ENCODE assay signal across 8 cellular contexts in the genomic region with DNA sequence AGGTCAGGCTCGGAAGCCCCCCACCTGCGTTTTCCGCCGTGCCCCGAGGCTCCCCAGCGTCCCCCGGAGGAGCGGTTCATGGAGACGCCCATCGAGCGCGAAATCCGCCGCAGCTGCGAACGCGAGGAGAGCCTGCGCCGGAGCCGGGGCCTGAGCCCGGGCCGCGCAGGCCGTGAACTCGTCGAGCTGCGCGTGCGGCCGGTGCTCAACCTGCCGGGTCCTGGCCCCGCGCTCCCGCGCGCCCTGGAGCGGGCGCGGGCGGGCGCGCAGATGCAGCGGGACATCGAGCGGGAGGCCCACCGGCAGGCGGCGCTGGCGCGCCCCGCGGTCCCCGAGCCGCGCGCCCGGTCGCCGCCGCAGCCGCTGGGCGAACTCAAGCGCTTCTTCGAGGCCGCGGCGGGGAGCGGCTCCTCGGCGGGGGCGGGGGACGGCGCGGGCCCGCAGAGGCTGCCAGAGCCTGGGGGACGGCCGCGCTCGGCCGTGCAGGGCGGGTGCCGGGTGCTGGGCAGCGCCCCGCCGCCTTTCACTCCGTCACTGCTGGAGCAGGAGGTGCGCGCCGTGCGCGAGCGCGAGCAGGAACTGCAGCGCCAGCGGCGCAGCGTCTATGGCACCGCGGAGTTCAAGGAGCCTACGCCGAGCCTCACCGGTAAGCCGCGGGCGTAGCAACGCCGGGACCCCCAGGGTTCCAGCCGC. TPM values are rescaled to one million over a fixed set of nuclear protein-coding genes. Genes with fewer than 3 reads are reported as not detected.
DNase-seq lines count a peak whose midpoint lies in the region; ATAC-seq and TF ChIP-seq lines count a peak whose summit lies in the region.

No MANE protein-coding gene starts in this region.

- no peaks in the 10 kb centered on the region for H3K36me3 Mint-ChIP-seq in activated T-helper 2 cell treated with anti-CD3 and anti-CD28 coated beads, Interferon-gamma antibody, Interleukin-2, Interleukin-4, amounts not matched to agents 10 μg/mL and 5 μg/mL and 100 μg/mL, durations not matched to agents 14 hours and 24 hours and 36 hours (ENCODE audit: low read depth)
- no peaks in the 10 kb centered on the region for H3K36me3 Mint-ChIP-seq in natural killer cell treated with Interleukin-12 subunit alpha and Interleukin-12 subunit beta and Interleukin-15 and Interleukin-18, amount 100 ng/mL, for 72 hours

- intact Hi-C loops in PC-9 (cut with micrococcal nuclease; ENCODE audit: unreplicated experiment), result loop anchor here (2.0 to 5.0 kb wide), 3 partner anchors 41 to 476 kb away; a partner anchor contains a TSS
- intact Hi-C loops in activated T-helper 2 cell treated with anti-CD3 and anti-CD28 coated beads, Interferon-gamma antibody, Interleukin-2, Interleukin-4, amounts not matched to agents 10 μg/mL and 5 μg/mL and 100 μg/mL, durations not matched to agents 14 hours and 24 hours and 36 hours (cut with micrococcal nuclease), result loop anchor here (1.0 to 5.0 kb wide), 5 partner anchors 8 to 66 kb away; a partner anchor contains a TSS

- CTCF ChIA-PET in PC-9 (lab: Charles Lee), result interaction anchor here (0.5 to 1.3 kb wide), 3 partner anchors 180 to 194 kb away, joined by 5 to 6 read pairs (median 5); no protein-coding TSS in a partner anchor

- H3K4me2 ChIP-seq in PC-9, result peak overlapping the region; percentile 100

- H3K27ac ChIP-seq in PC-9, result no peak overlapping the region

- H3K9me3 Mint-ChIP-seq in activated T-helper 2 cell treated with anti-CD3 and anti-CD28 coated beads, Interferon-gamma antibody, Interleukin-2, Interleukin-4, amounts not matched to agents 10 μg/mL and 5 μg/mL and 100 μg/mL, durations not matched to agents 14 hours and 24 hours and 36 hours, result no peaks in the 10 kb centered on the region
- H3K9me3 Mint-ChIP-seq in natural killer cell treated with Interleukin-12 subunit alpha and Interleukin-12 subunit beta and Interleukin-15 and Interleukin-18, amount 100 ng/mL, for 72 hours, result no peaks in the 10 kb centered on the region
- no peaks in the 10 kb centered on the region for H3K9me3 Mint-ChIP-seq in stimulated activated naive CD8-positive, alpha-beta T cell treated with anti-CD3 and anti-CD28 coated beads, Interleukin-15, amount 100 ng/mL, for 72 hours

- 0 out of 2 replicates have a peak, but pooled peaks cover 10% of the 10 kb centered on the region for H3K4me1 ChIP-seq in PC-9 (replicated peaks; ENCODE audit: insufficient read depth)

- no peaks in the 10 kb centered on the region for H3K27me3 ChIP-seq in PC-9 (ENCODE audit: insufficient read depth, low read depth)

- H3K4me3 Mint-ChIP-seq in activated T-helper 2 cell treated with anti-CD3 and anti-CD28 coated beads, Interferon-gamma antibody, Interleukin-2, Interleukin-4, amounts not matched to agents 10 μg/mL and 5 μg/mL and 100 μg/mL, durations not matched to agents 14 hours and 24 hours and 36 hours (ENCODE audit: low read depth), result peak overlapping the region; percentile 97
- peak overlapping the region; percentile 99 for H3K4me3 Mint-ChIP-seq in natural killer cell treated with Interleukin-12 subunit alpha and Interleukin-12 subunit beta and Interleukin-15 and Interleukin-18, amount 100 ng/mL, for 72 hours
- peak overlapping the region; percentile 88 to 89 for H3K4me3 Mint-ChIP-seq in stimulated activated naive CD8-positive, alpha-beta T cell treated with anti-CD3 and anti-CD28 coated beads, Interleukin-15, amount 100 ng/mL, for 72 hours

- DNase-seq in AG08395 (ENCODE audit: low spot score), result peak; percentile 77
- peak; percentile 61 to 78 for DNase-seq in PC-9
- DNase-seq in activated T-helper 2 cell treated with anti-CD3 and anti-CD28 coated beads, Interferon-gamma antibody, Interleukin-2, Interleukin-4, amounts not matched to agents 10 μg/mL and 5 μg/mL and 100 μg/mL, durations not matched to agents 14 hours and 24 hours and 36 hours (ENCODE audit: low spot score), result peak; percentile 77
- DNase-seq in fibroblast of peridontal ligament (ENCODE audit: extremely low read depth), result peak; percentile 72
- DNase-seq in natural killer cell treated with Interleukin-12 subunit alpha and Interleukin-12 subunit beta and Interleukin-15 and Interleukin-18, amount 100 ng/mL, for 72 hours (ENCODE audit: low spot score), result peak; percentile 83
- peak; percentile 84 to 86 for DNase-seq in stimulated activated naive CD8-positive, alpha-beta T cell treated with anti-CD3 and anti-CD28 coated beads, Interleukin-15, amount 100 ng/mL, for 72 hours

- peak overlapping the region; percentile 72 for H3K4me3 ChIP-seq in PC-9

- peak overlapping the region; percentile 93 for H3K27ac Mint-ChIP-seq in activated T-helper 2 cell treated with anti-CD3 and anti-CD28 coated beads, Interferon-gamma antibody, Interleukin-2, Interleukin-4, amounts not matched to agents 10 μg/mL and 5 μg/mL and 100 μg/mL, durations not matched to agents 14 hours and 24 hours and 36 hours
- H3K27ac Mint-ChIP-seq in natural killer cell treated with Interleukin-12 subunit alpha and Interleukin-12 subunit beta and Interleukin-15 and Interleukin-18, amount 100 ng/mL, for 72 hours, result peak overlapping the region; percentile 51 to 53
- no peak overlapping the region for H3K27ac Mint-ChIP-seq in stimulated activated naive CD8-positive, alpha-beta T cell treated with anti-CD3 and anti-CD28 coated beads, Interleukin-15, amount 100 ng/mL, for 72 hours

- H3F3A ChIP-seq in PC-9 (ENCODE audit: insufficient read depth, low read depth), result peaks cover 29% of the 10 kb centered on the region

- peak; percentile 40 for ATAC-seq in GM18519 (IDR thresholded peaks at IDR 0.05; ENCODE audit: low FRiP score, unreplicated experiment)
- peak; percentile 54 for ATAC-seq in HG03521 (IDR thresholded peaks at IDR 0.05; ENCODE audit: unreplicated experiment)
- ATAC-seq in natural killer cell treated with Interleukin-12 subunit alpha and Interleukin-12 subunit beta and Interleukin-15 and Interleukin-18, amount 100 ng/mL, for 72 hours, result peak; percentile 83 to 86
- peak; percentile 82 for ATAC-seq in stimulated activated naive CD8-positive, alpha-beta T cell treated with anti-CD3 and anti-CD28 coated beads, Interleukin-15, amount 100 ng/mL, for 72 hours

- no peaks in the 10 kb centered on the region for H3K9me3 ChIP-seq in PC-9 (ENCODE audit: insufficient read depth, low read depth)

- no peaks in the 10 kb centered on the region for H3K36me3 ChIP-seq in PC-9 (ENCODE audit: low read depth)

- TF ChIP-seq CTCF in PC-9 (conservative IDR thresholded peaks at IDR 0.05), result no peak; the same call in 1 of the 2 replicates

- H3K27me3 Mint-ChIP-seq in activated T-helper 2 cell treated with anti-CD3 and anti-CD28 coated beads, Interferon-gamma antibody, Interleukin-2, Interleukin-4, amounts not matched to agents 10 μg/mL and 5 μg/mL and 100 μg/mL, durations not matched to agents 14 hours and 24 hours and 36 hours (ENCODE audit: low read depth), result no peaks in the 10 kb centered on the region
- H3K27me3 Mint-ChIP-seq in natural killer cell treated with Interleukin-12 subunit alpha and Interleukin-12 subunit beta and Interleukin-15 and Interleukin-18, amount 100 ng/mL, for 72 hours, result no peaks in the 10 kb centered on the region
- no peaks in the 10 kb centered on the region for H3K27me3 Mint-ChIP-seq in stimulated activated naive CD8-positive, alpha-beta T cell treated with anti-CD3 and anti-CD28 coated beads, Interleukin-15, amount 100 ng/mL, for 72 hours

- no peaks in the 10 kb centered on the region for H3K79me2 ChIP-seq in PC-9 (ENCODE audit: low read depth)

- H3K4me1 Mint-ChIP-seq in activated T-helper 2 cell treated with anti-CD3 and anti-CD28 coated beads, Interferon-gamma antibody, Interleukin-2, Interleukin-4, amounts not matched to agents 10 μg/mL and 5 μg/mL and 100 μg/mL, durations not matched to agents 14 hours and 24 hours and 36 hours (ENCODE audit: low read depth), result peaks cover 8% of the 10 kb centered on the region
- peaks cover 11 to 16% of the 10 kb centered on the region in 2 donors for H3K4me1 Mint-ChIP-seq in natural killer cell treated with Interleukin-12 subunit alpha and Interleukin-12 subunit beta and Interleukin-15 and Interleukin-18, amount 100 ng/mL, for 72 hours (ENCODE audit: low read depth in 2 of 2)
- peaks cover 33% of the 10 kb centered on the region for H3K4me1 Mint-ChIP-seq in stimulated activated naive CD8-positive, alpha-beta T cell treated with anti-CD3 and anti-CD28 coated beads, Interleukin-15, amount 100 ng/mL, for 72 hours

- no TSS peak for BruUV-seq in PC-9 (replicated peaks; lab: Mats Ljungman, UMichigan)

- no peaks in the 10 kb centered on the region for H3K9me2 ChIP-seq in PC-9 (ENCODE audit: insufficient read depth)

- peak overlapping the region; percentile 90 for H2AFZ ChIP-seq in PC-9

- no peaks in the 10 kb centered on the region for H4K20me1 ChIP-seq in PC-9 (ENCODE audit: insufficient read depth)

- POLR2A ChIA-PET in PC-9 (lab: Charles Lee; ENCODE audit: unreplicated experiment), result no interaction called here

RNA-seq across cellular contexts. Expression of a gene that starts 0.8 kb away (rescaled TPM):
- total RNA-seq in PC-9 (2021), result 6.7 and 10.5 TPM in 2 replicates
- 5.3 and 5.5 TPM in 2 replicates for total RNA-seq in activated T-helper 2 cell treated with anti-CD3 and anti-CD28 coated beads, Interferon-gamma antibody, Interleukin-2, Interleukin-4, amounts not matched to agents 10 μg/mL and 5 μg/mL and 100 μg/mL, durations not matched to agents 14 hours and 24 hours and 36 hours
- under 1 TPM; 0.31 to 0.59 TPM for total RNA-seq in natural killer cell treated with Interleukin-12 subunit alpha and Interleukin-12 subunit beta and Interleukin-15 and Interleukin-18, amount 100 ng/mL, for 72 hours

RNA-seq across cellular contexts. Expression of a gene that starts 11.5 kb away (rescaled TPM):
- total RNA-seq in PC-9 (2021), result 25.0 and 28.8 TPM in 2 replicates
- 0.34 TPM in 1 of 2 replicates, not detected in the other for total RNA-seq in activated T-helper 2 cell treated with anti-CD3 and anti-CD28 coated beads, Interferon-gamma antibody, Interleukin-2, Interleukin-4, amounts not matched to agents 10 μg/mL and 5 μg/mL and 100 μg/mL, durations not matched to agents 14 hours and 24 hours and 36 hours
- total RNA-seq in natural killer cell treated with Interleukin-12 subunit alpha and Interleukin-12 subunit beta and Interleukin-15 and Interleukin-18, amount 100 ng/mL, for 72 hours, result not detected

RNA-seq across cellular contexts. Expression of a gene that starts 12.2 kb away (rescaled TPM):
- not detected in 2 replicates for total RNA-seq in PC-9 (2021)
- total RNA-seq in activated T-helper 2 cell treated with anti-CD3 and anti-CD28 coated beads, Interferon-gamma antibody, Interleukin-2, Interleukin-4, amounts not matched to agents 10 μg/mL and 5 μg/mL and 100 μg/mL, durations not matched to agents 14 hours and 24 hours and 36 hours, result 0.46 and 0.75 TPM in 2 replicates
- not detected for total RNA-seq in natural killer cell treated with Interleukin-12 subunit alpha and Interleukin-12 subunit beta and Interleukin-15 and Interleukin-18, amount 100 ng/mL, for 72 hours

RNA-seq across cellular contexts. Expression of a gene that starts 17.2 kb away (rescaled TPM):
- total RNA-seq in PC-9 (2021), result 50.3 and 54.7 TPM in 2 replicates
- 131 and 136 TPM in 2 replicates for total RNA-seq in activated T-helper 2 cell treated with anti-CD3 and anti-CD28 coated beads, Interferon-gamma antibody, Interleukin-2, Interleukin-4, amounts not matched to agents 10 μg/mL and 5 μg/mL and 100 μg/mL, durations not matched to agents 14 hours and 24 hours and 36 hours
- total RNA-seq in natural killer cell treated with Interleukin-12 subunit alpha and Interleukin-12 subunit beta and Interleukin-15 and Interleukin-18, amount 100 ng/mL, for 72 hours, result 10 to 100 TPM; 45.5 to 54.6 TPM

RNA-seq across cellular contexts. Expression of a gene that starts 41.8 kb away (rescaled TPM):
- 7.8 and 11.9 TPM in 2 replicates for total RNA-seq in PC-9 (2021)
- 76.6 and 79.1 TPM in 2 replicates for total RNA-seq in activated T-helper 2 cell treated with anti-CD3 and anti-CD28 coated beads, Interferon-gamma antibody, Interleukin-2, Interleukin-4, amounts not matched to agents 10 μg/mL and 5 μg/mL and 100 μg/mL, durations not matched to agents 14 hours and 24 hours and 36 hours
- total RNA-seq in natural killer cell treated with Interleukin-12 subunit alpha and Interleukin-12 subunit beta and Interleukin-15 and Interleukin-18, amount 100 ng/mL, for 72 hours, result 10 to 100 TPM; 34.9 to 44.0 TPM

Comparison
In these comparisons a context has a peak if more than half of its experiments do, and no peak if none do; other contexts are left out.
1. H3K27ac Mint-ChIP-seq: peak in activated T-helper 2 cell treated with anti-CD3 and anti-CD28 coated beads, Interferon-gamma antibody, Interleukin-2, Interleukin-4, amounts not matched to agents 10 μg/mL and 5 μg/mL and 100 μg/mL, durations not matched to agents 14 hours and 24 hours and 36 hours (single experiment) and natural killer cell treated with Interleukin-12 subunit alpha and Interleukin-12 subunit beta and Interleukin-15 and Interleukin-18, amount 100 ng/mL, for 72 hours (2 of 2); none in stimulated activated naive CD8-positive, alpha-beta T cell treated with anti-CD3 and anti-CD28 coated beads, Interleukin-15, amount 100 ng/mL, for 72 hours (0 of 2).
2. RNA of a gene that starts 11.5 kb away (total RNA-seq): 25.0 to 28.8 TPM in PC-9; 0.34 TPM in activated T-helper 2 cell treated with anti-CD3 and anti-CD28 coated beads, Interferon-gamma antibody, Interleukin-2, Interleukin-4, amounts not matched to agents 10 μg/mL and 5 μg/mL and 100 μg/mL, durations not matched to agents 14 hours and 24 hours and 36 hours and not detected in natural killer cell treated with Interleukin-12 subunit alpha and Interleukin-12 subunit beta and Interleukin-15 and Interleukin-18, amount 100 ng/mL, for 72 hours; every median in the first group is over 10 times any median in the second.
3. Peak in every context shown above with its lines, with median percentiles within 50 percentile points of each other: DNase-seq, ATAC-seq and H3K4me3 Mint-ChIP-seq.